1 cellular context compared by ENCODE assay signal in genomic region chr2:43612944-43613343, GRCh38.
A peak's percentile ranks its signal among the peaks of the same experiment; 100 is the strongest.
TF ChIP-seq lines count a peak whose summit lies in the region.

No MANE protein-coding gene starts in this region.

TF ChIP-seq in HepG2, 621 proteins besides CTCF, POLR2A, EP300 and RAD21 (continued from another document and continues in another):
- TF ChIP-seq ZNF18 (CRISPR knock-in tag; IDR thresholded peaks at IDR 0.05; ENCODE audit: insufficient replicate concordance) (no peak), HMGA1 (CRISPR knock-in tag; conservative IDR thresholded peaks at IDR 0.05) (no peak), NFAT5 (CRISPR knock-in tag; IDR thresholded peaks at IDR 0.05) (0 out of 2 replicates have a peak, but pooled peaks have one; percentile 27), HOXA5 (CRISPR knock-in tag; IDR thresholded peaks at IDR 0.05) (0 out of 2 replicates have a peak, but pooled peaks have one; percentile 63), PITX1 (CRISPR knock-in tag; IDR thresholded peaks at IDR 0.05) (0 out of 2 replicates have a peak, but pooled peaks have one; percentile 45), CEBPB (IDR thresholded peaks at IDR 0.05; ENCODE audit: borderline replicate concordance, low read depth, low read length) (peak; percentile 90), FOXJ3 (CRISPR knock-in tag; IDR thresholded peaks at IDR 0.05; ENCODE audit: borderline replicate concordance) (peak; percentile 31; the same call in 1 of the 2 replicates), ZNF17 (CRISPR knock-in tag; IDR thresholded peaks at IDR 0.05) (no peak), POLR2AphosphoS5 (IDR thresholded peaks at IDR 0.05; ENCODE audit: low read depth, low read length) (no peak), PRMT3 (CRISPR knock-in tag; IDR thresholded peaks at IDR 0.05; ENCODE audit: borderline replicate concordance, low read depth) (no peak), HNRNPL (IDR thresholded peaks at IDR 0.05; ENCODE audit: low read depth, low read length) (no peak), PHF21A (CRISPR knock-in tag; IDR thresholded peaks at IDR 0.05) (peak; percentile 56; the same call in 1 of the 2 replicates), SALL1 (CRISPR knock-in tag; IDR thresholded peaks at IDR 0.05) (peak; percentile 68), NR2C2 (CRISPR knock-in tag; IDR thresholded peaks at IDR 0.05; ENCODE audit: borderline replicate concordance) (0 out of 2 replicates have a peak, but pooled peaks have one; percentile 6), NR2F6 (IDR thresholded peaks at IDR 0.05) (peak; percentile 67), NR2F6 (CRISPR knock-in tag; IDR thresholded peaks at IDR 0.05) (peak; percentile 75), RARA (CRISPR knock-in tag; IDR thresholded peaks at IDR 0.05) (peak; percentile 41), ZNF598 (CRISPR knock-in tag; IDR thresholded peaks at IDR 0.05; ENCODE audit: borderline replicate concordance) (no peak), ZNF501 (CRISPR knock-in tag; IDR thresholded peaks at IDR 0.05) (0 out of 2 replicates have a peak, but pooled peaks have one; percentile 10), ZNF282 (IDR thresholded peaks at IDR 0.05; ENCODE audit: partially characterized antibody) (no peak), MTERF4 (CRISPR knock-in tag; IDR thresholded peaks at IDR 0.05) (no peak), NR2F2 (IDR thresholded peaks at IDR 0.05; ENCODE audit: borderline replicate concordance, low read depth) (peak; percentile 66), ZFP41 (CRISPR knock-in tag; IDR thresholded peaks at IDR 0.05; ENCODE audit: borderline replicate concordance) (no peak), CENPX (CRISPR knock-in tag; IDR thresholded peaks at IDR 0.05) (no peak), ZNF263 (CRISPR knock-in tag; IDR thresholded peaks at IDR 0.05) (peak; percentile 53; the same call in 1 of the 2 replicates), MAFK (conservative IDR thresholded peaks at IDR 0.05 in 1 of 2, IDR thresholded peaks at IDR 0.05 in 1 of 2; ENCODE audit: low read length in 2 of 2) (no peak), ZFP90 (CRISPR knock-in tag; IDR thresholded peaks at IDR 0.05; ENCODE audit: borderline replicate concordance) (no peak), LBX2 (CRISPR knock-in tag; IDR thresholded peaks at IDR 0.05; ENCODE audit: borderline replicate concordance) (no peak), WIZ (CRISPR knock-in tag; IDR thresholded peaks at IDR 0.05) (no peak), GABPA (IDR thresholded peaks at IDR 0.05; ENCODE audit: low read depth, low read length) (no peak), GABPA (CRISPR knock-in tag; IDR thresholded peaks at IDR 0.05; ENCODE audit: low read depth) (no peak), ZNF770 (CRISPR knock-in tag; IDR thresholded peaks at IDR 0.05) (peak; percentile 91), ZSCAN30 (CRISPR knock-in tag; IDR thresholded peaks at IDR 0.05) (no peak), TFAP4 (IDR thresholded peaks at IDR 0.05; ENCODE audit: borderline replicate concordance, low read depth) (peak; percentile 47), ZMYM3 (CRISPR knock-in tag; IDR thresholded peaks at IDR 0.05) (no peak; the same call in 1 of the 2 replicates), FOXP4 (CRISPR knock-in tag; IDR thresholded peaks at IDR 0.05) (peak; percentile 77), NBN (conservative IDR thresholded peaks at IDR 0.05) (no peak), STAG1 (CRISPR knock-in tag; IDR thresholded peaks at IDR 0.05) (no peak), FOXA3 (CRISPR knock-in tag; IDR thresholded peaks at IDR 0.05) (peak; percentile 29; the same call in 1 of the 2 replicates), PPARG (CRISPR knock-in tag; conservative IDR thresholded peaks at IDR 0.05) (no peak), HNF4A (CRISPR knock-in tag; IDR thresholded peaks at IDR 0.05) (peak; percentile 73), MXI1 (IDR thresholded peaks at IDR 0.05; ENCODE audit: borderline replicate concordance, low read depth, low read length) (peak; percentile 33; the same call in 1 of the 3 replicates), ZNF570 (CRISPR knock-in tag; IDR thresholded peaks at IDR 0.05; ENCODE audit: borderline replicate concordance) (no peak), ARID4A (CRISPR knock-in tag; IDR thresholded peaks at IDR 0.05; ENCODE audit: borderline replicate concordance) (peak; percentile 30; the same call in 1 of the 2 replicates), CHD4 (IDR thresholded peaks at IDR 0.05; ENCODE audit: borderline replicate concordance, low read length) (no peak), MEIS2 (CRISPR knock-in tag; IDR thresholded peaks at IDR 0.05) (peak; percentile 83; the same call in 1 of the 2 replicates), ZNF644 (CRISPR knock-in tag; IDR thresholded peaks at IDR 0.05; ENCODE audit: low read depth) (0 out of 2 replicates have a peak, but pooled peaks have one; percentile 17), NFIC (IDR thresholded peaks at IDR 0.05; ENCODE audit: low read length) (no peak; the same call in 1 of the 2 replicates), BORCS8-MEF2B (CRISPR knock-in tag; IDR thresholded peaks at IDR 0.05) (peak; percentile 28; the same call in 1 of the 2 replicates), SOX5 (CRISPR knock-in tag; IDR thresholded peaks at IDR 0.05; ENCODE audit: borderline replicate concordance) (peak; percentile 58; the same call in 1 of the 2 replicates)
